Comparison of ENCODE assay signal across 22 cellular contexts in the genomic region with DNA sequence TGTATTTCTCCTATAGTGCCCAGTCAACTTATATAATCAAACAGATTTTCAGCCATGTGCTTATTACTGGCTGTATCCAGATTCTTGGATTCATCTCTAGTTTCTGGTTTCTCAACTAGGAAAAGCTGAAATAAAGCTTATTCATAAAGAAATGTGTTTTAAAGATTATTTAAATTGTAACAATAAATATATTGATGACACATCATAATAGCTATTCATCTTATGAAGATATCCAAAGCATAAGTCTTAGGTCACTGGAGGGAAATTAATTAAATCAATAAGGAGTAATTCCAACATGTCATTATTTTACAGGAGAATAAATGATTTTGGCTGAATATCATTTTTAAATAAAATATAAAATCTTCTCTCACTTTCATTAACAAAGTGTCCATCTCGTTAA.
"Had no signal": no experiment of that assay in that cellular context is flagged by ENCODE, and none has a peak within 500 bp of the region (broad histone marks: within the 10 kb centered on the region; RNA-seq: fewer than 3 reads in every experiment).

No MANE protein-coding gene starts in this region.

- H3K4me1 ChIP-seq: left lung, lower lobe of right lung, parathyroid adenoma, psoas muscle, spleen, suprapubic skin, tibial artery, upper lobe of right lung had no signal

- H2AFZ ChIP-seq: hepatocyte, parathyroid adenoma had no signal

- H3K27me3 ChIP-seq: hepatocyte, left lung, spleen, suprapubic skin, tibial artery, upper lobe of right lung had no signal

- H3K36me3 ChIP-seq: left lung, lower lobe of right lung, spleen, suprapubic skin, thoracic aorta, tibial artery, upper lobe of right lung had no signal

- H3K27ac ChIP-seq: hepatocyte, left lung, lower lobe of right lung, parathyroid adenoma, psoas muscle, skin epidermis, spleen, suprapubic skin, thoracic aorta, tibial artery, upper lobe of right lung had no signal

- DNase-seq: left colon; left lung; lower lobe of right lung; mammary epithelial cell; naive thymus-derived CD8-positive, alpha-beta T cell; nucleus accumbens; psoas muscle; spleen; stimulated activated CD4-positive, alpha-beta T cell treated with anti-CD3 and anti-CD28 coated beads, Interleukin-4, amount 100 ng/mL, for 24 hours; stimulated activated naive CD4-positive, alpha-beta T cell; tibial artery; trophoblast cell; upper lobe of right lung had no signal

- H3K4me3 ChIP-seq: hepatocyte, left lung, lower lobe of right lung, psoas muscle, skin epidermis, spleen, suprapubic skin, thoracic aorta, tibial artery, upper lobe of right lung had no signal

- H3K4me2 ChIP-seq: hepatocyte had no signal

- FAIRE-seq: keratinocyte, urothelium cell line had no signal

- ATAC-seq: left colon; left lung; lower lobe of right lung; naive thymus-derived CD8-positive, alpha-beta T cell; psoas muscle; sciatic nerve; stimulated activated effector memory CD8-positive, alpha-beta T cell treated with anti-CD3 and anti-CD28 coated beads, Interleukin-12 subunit alpha, Interleukin-12 subunit beta, amount 100 ng/mL, for 72 hours; upper lobe of right lung had no signal

- H3K9ac ChIP-seq: parathyroid adenoma had no signal

- H3K9me3 ChIP-seq: left lung, lower lobe of right lung, psoas muscle, spleen, suprapubic skin, thoracic aorta, tibial artery, upper lobe of right lung had no signal
